In genomic region chr11:122101625-122102291, GRCh38 we compare ENCODE assay signal across 9 cellular contexts. TPM values are rescaled to one million over a fixed set of nuclear protein-coding genes. Genes with fewer than 3 reads are reported as not detected.
DNase-seq lines count a peak whose midpoint lies in the region; ATAC-seq, FAIRE-seq and TF ChIP-seq lines count a peak whose summit lies in the region.
"Had no signal": no experiment of that assay in that cellular context is flagged by ENCODE, and none has a peak within 500 bp of the region (broad histone marks: within the 10 kb centered on the region; RNA-seq: fewer than 3 reads in every experiment).

No MANE protein-coding gene starts in this region.

- H3K27me3 ChIP-seq in esophagus (ENCODE audit: control insufficient read depth in 1 of 2, insufficient read depth in 2 of 2, low read length in 2 of 2) (peaks cover 0 to 2% of the 10 kb centered on the region in 2 donors), uterus (no peaks in the 10 kb centered on the region)

- peak; percentile 3 to 11 for TF ChIP-seq POLR2A in uterus (IDR thresholded peaks at IDR 0.05)

- FAIRE-seq in D721Med (lab: Jason Lieb, UNC) = no peak
- FAIRE-seq: colon had no signal

- H3K9me3 ChIP-seq in esophagus (ENCODE audit: control insufficient read depth in 2 of 2, insufficient read depth in 1 of 2, low read depth in 1 of 2, low read length in 1 of 2) (no peaks in the 10 kb centered on the region), uterus (no peaks in the 10 kb centered on the region)

- H3K4me3 ChIP-seq in esophagus (ENCODE audit: low read depth in 1 of 2, low read length in 2 of 2) = peak overlapping the region in 1 of 2 donors; percentile 71
- H3K4me3 ChIP-seq in uterus = peak overlapping the region; percentile 57 to 64

- no peaks in the 10 kb centered on the region for H3K4me1 ChIP-seq in esophagus (ENCODE audit: control insufficient read depth in 2 of 2, insufficient read depth in 2 of 2, low read length in 1 of 2)
- no peaks in the 10 kb centered on the region for H3K4me1 ChIP-seq in uterus

- ATAC-seq in activated naive CD4-positive, alpha-beta T cell treated with anti-CD3 and anti-CD28 coated beads, Interleukin-2, amount 50 U/mL, for 72 hours = no peak

- no peaks in the 10 kb centered on the region for H3K9me3 Mint-ChIP-seq in activated naive CD4-positive, alpha-beta T cell treated with anti-CD3 and anti-CD28 coated beads, Interleukin-2, amount 50 U/mL, for 72 hours

- no peak overlapping the region for H3K27ac Mint-ChIP-seq in activated naive CD4-positive, alpha-beta T cell treated with anti-CD3 and anti-CD28 coated beads, Interleukin-2, amount 50 U/mL, for 72 hours

- intact Hi-C loops in uterus (cut with DNase I; ENCODE audit: low total_unique reads) = loop anchor here (5.0 to 10.0 kb wide), 3 partner anchors 53 to 444 kb away; no protein-coding TSS in a partner anchor

- TF ChIP-seq CTCF in D721Med (IDR thresholded peaks at IDR 0.05; ENCODE audit: insufficient read depth, missing control alignments) = peak; percentile 25
- TF ChIP-seq CTCF in uterus (IDR thresholded peaks at IDR 0.05) = peak; percentile 56 to 79 (median 72)
- no peak for TF ChIP-seq CTCF in GM13976 (IDR thresholded peaks at IDR 0.05; ENCODE audit: borderline replicate concordance, control extremely low read depth, extremely low read depth, insufficient read depth, missing control alignments)

- DNase-seq in D721Med (ENCODE audit: insufficient read length, low spot score) (no peak), NOMO-1 treated with dmso at 0.1 percent for 144 hours (lab: John Stamatoyannopoulos, UW; ENCODE audit: unreplicated experiment) (peak; percentile 21), midbrain (lab: John Stamatoyannopoulos, UW) (peak; percentile 93), uterus (peak; percentile 74 to 81), SKM-1 (lab: John Stamatoyannopoulos, UW; ENCODE audit: unreplicated experiment) (no peak), GM13976 (ENCODE audit: low spot score) (no peak)
- no peak for DNase-seq in activated naive CD4-positive, alpha-beta T cell treated with anti-CD3 and anti-CD28 coated beads, Interleukin-2, amount 50 U/mL, for 72 hours (ENCODE audit: low spot score in 2 of 2)

- H3K27ac ChIP-seq in esophagus (ENCODE audit: low read depth in 2 of 2, low read length in 1 of 2) (peak overlapping the region; percentile 57 to 78), uterus (peak overlapping the region; percentile 92 to 95)

- 3 to 5% methylated on average over 13 of the region's 13 CpGs for WGBS in esophagus, 2 donors

- H3K36me3 ChIP-seq in esophagus (ENCODE audit: control insufficient read depth in 2 of 2, insufficient read depth in 2 of 2, low read length in 1 of 2) (no peaks in the 10 kb centered on the region), uterus (no peaks in the 10 kb centered on the region)

- peaks cover 0 to 4% of the 10 kb centered on the region in 2 donors for H3K36me3 Mint-ChIP-seq in activated naive CD4-positive, alpha-beta T cell treated with anti-CD3 and anti-CD28 coated beads, Interleukin-2, amount 50 U/mL, for 72 hours

- in situ Hi-C loops in GM13976 (cut with MboI; ENCODE audit: low sequenced_read_pairs, unreplicated experiment) = no loop called here

RNA-seq across cellular contexts. Expression of gene BLID, which starts 14.3 kb away (rescaled TPM):
- not detected for polyA plus RNA-seq in esophagus
- 10 to 100 TPM in 1 of 4 donors, 1 to 10 TPM in 2, under 1 TPM in 1; 0.77 to 14.0 (median 4.3) TPM for total RNA-seq in uterus
- not detected for total RNA-seq in activated naive CD4-positive, alpha-beta T cell treated with anti-CD3 and anti-CD28 coated beads, Interleukin-2, amount 50 U/mL, for 72 hours

Comparison
In these comparisons a context has a peak if more than half of its experiments do, and no peak if none do; other contexts are left out.
1. DNase-seq: peak in NOMO-1 treated with dmso at 0.1 percent for 144 hours (single experiment), midbrain (single experiment) and uterus (2 of 2); none in D721Med (single experiment), SKM-1 (single experiment), GM13976 (single experiment) and activated naive CD4-positive, alpha-beta T cell treated with anti-CD3 and anti-CD28 coated beads, Interleukin-2, amount 50 U/mL, for 72 hours (0 of 2).